In genomic region chr14:53109028-53109687, GRCh38 we compare ENCODE assay signal across 7 cellular contexts. TPM values are rescaled to one million over a fixed set of nuclear protein-coding genes. Genes with fewer than 3 reads are reported as not detected.
DNase-seq lines count a peak whose midpoint lies in the region; ATAC-seq and TF ChIP-seq lines count a peak whose summit lies in the region.

No MANE protein-coding gene starts in this region.

- H3K4me1 ChIP-seq in OCI-LY3 (ENCODE audit: low read length): peaks cover 24% of the 10 kb centered on the region

- H2AFZ ChIP-seq in OCI-LY3 (ENCODE audit: low read depth, low read length): no peak overlapping the region

- ATAC-seq in GM18907 (IDR thresholded peaks at IDR 0.05; ENCODE audit: unreplicated experiment) (peak; percentile 89), HG02943 (IDR thresholded peaks at IDR 0.05; ENCODE audit: low read depth, unreplicated experiment) (peak; percentile 84), esophagus mucosa (no peak)

- H3K27me3 ChIP-seq in OCI-LY3 (ENCODE audit: low read depth, low read length): no peaks in the 10 kb centered on the region

- H3K36me3 ChIP-seq in OCI-LY3 (replicated peaks; ENCODE audit: low read depth, low read length): peaks cover 9% of the 10 kb centered on the region

- no peak for TF ChIP-seq CTCF in OCI-LY3 (IDR thresholded peaks at IDR 0.05; ENCODE audit: low read depth, low read length)

- peaks cover 28% of the 10 kb centered on the region for H4K20me1 ChIP-seq in OCI-LY3 (ENCODE audit: insufficient read depth, low read length)

- peak overlapping the region; percentile 74 for H3K4me3 ChIP-seq in OCI-LY3 (ENCODE audit: low read length)

- H3K9ac ChIP-seq in OCI-LY3 (ENCODE audit: low read length): peak overlapping the region; percentile 51

- H3K79me2 ChIP-seq in OCI-LY3 (ENCODE audit: low read length): peaks cover 70% of the 10 kb centered on the region

- peak overlapping the region; percentile 91 for H3K4me2 ChIP-seq in OCI-LY3 (ENCODE audit: low read length)

- H3K9me3 ChIP-seq in OCI-LY3 (ENCODE audit: insufficient read depth, low read length): no peaks in the 10 kb centered on the region

- H3K27ac ChIP-seq in OCI-LY3 (ENCODE audit: low read length): peak overlapping the region; percentile 68

- DNase-seq in amniotic epithelial cell (ENCODE audit: low read depth) (peak; percentile 15), NCI-H1694 (lab: John Stamatoyannopoulos, UW) (no peak)
- peak; percentile 48 for DNase-seq in stimulated activated CD4-positive, alpha-beta T cell treated with anti-CD3 and anti-CD28 coated beads, Interleukin-1b, Interleukin-23, amount 100 ng/mL, for 48 hours

RNA-seq across cellular contexts. Expression of gene DDHD1, which starts 44.0 kb away (rescaled TPM):
- total RNA-seq in esophagus mucosa: 2.8 TPM
